ENCODE assay signal across 16 cellular contexts in genomic region chr9:130390371-130390770, GRCh38. TPM values are rescaled to one million over a fixed set of nuclear protein-coding genes. Genes with fewer than 3 reads are reported as not detected.
DNase-seq lines count a peak whose midpoint lies in the region; ATAC-seq, FAIRE-seq and TF ChIP-seq lines count a peak whose summit lies in the region.
"Had no signal": no experiment of that assay in that cellular context is flagged by ENCODE, and none has a peak within 500 bp of the region (broad histone marks: within the 10 kb centered on the region; RNA-seq: fewer than 3 reads in every experiment).

No MANE protein-coding gene starts in this region.

- 11% methylated on average over 6 of the region's 7 CpGs for WGBS in GM12878 (ENCODE audit: insufficient coverage, insufficient replicate concordance, low lambda C conversion rate, missing lambda C conversion rate)
- no CpG with 5 or more reads among the region's 7 CpGs for WGBS in neuronal stem cell (ENCODE audit: extremely low coverage in 2 of 2, insufficient read length in 2 of 2, insufficient replicate concordance in 1 of 2), 2 donors

- H4K8ac ChIP-seq in neuronal stem cell (ENCODE audit: low read depth, low read length), result no peak overlapping the region

- TF ChIP-seq EP300 in GM12878 (IDR thresholded peaks at IDR 0.05; ENCODE audit: borderline replicate concordance in 1 of 2, control insufficient read depth in 1 of 2, low read depth in 2 of 2, low read length in 2 of 2), result no peak

- no peak overlapping the region for H4K91ac ChIP-seq in neuronal stem cell (ENCODE audit: low read depth, low read length, poor library complexity)

- SMC1A ChIA-PET in GM12878 (lab: Charles Lee; ENCODE audit: uncharacterized antibody, unreplicated experiment), result no interaction called here

- intact Hi-C loops in GM12878 (cut with micrococcal nuclease; ENCODE audit: unreplicated experiment), result no loop called here

- no peak for ATAC-seq in GM12878
- no peak for ATAC-seq in foreskin keratinocyte
- ATAC-seq in HG02970 (IDR thresholded peaks at IDR 0.05; ENCODE audit: low FRiP score, unreplicated experiment), result no peak
- ATAC-seq: HepG2 had no signal

- H2AFZ ChIP-seq in GM12878 (ENCODE audit: control insufficient read depth, low read depth, low read length), result no peak overlapping the region
- H2AFZ ChIP-seq in neuronal stem cell (ENCODE audit: low read length), result no peak overlapping the region

- H3K4me3 ChIP-seq in H7 (ENCODE audit: insufficient read depth, low read depth, low read length) (no peak overlapping the region), GM12878 (no peak overlapping the region), neuronal stem cell (ENCODE audit: low read length in 2 of 2) (no peak overlapping the region)

- no peak for TF ChIP-seq RAD21 in GM12878 (IDR thresholded peaks at IDR 0.05; ENCODE audit: insufficient read depth, low read depth, low read length)

- DNase-seq in H7 (peak; percentile 89), GM12878 (ENCODE audit: low read depth, low spot score) (no peak), iPS-NIHi7 (ENCODE audit: extremely low spot score) (peak; percentile 63), neuronal stem cell (ENCODE audit: low spot score) (no peak), foreskin keratinocyte (no peak), NCI-H1417 (lab: John Stamatoyannopoulos, UW) (no peak)
- DNase-seq: C1 segment of cervical spinal cord; CD4-positive, alpha-beta T cell; DMS153; DMS79 treated with DMSO at 0.1 percent for 48 hours; EL; GDM1 had no signal

- H3K36me3 ChIP-seq in H7 (replicated peaks; ENCODE audit: control insufficient read depth, insufficient read depth, low read length), result no peaks in the 10 kb centered on the region
- H3K36me3 ChIP-seq in GM12878 (ENCODE audit: control insufficient read depth in 2 of 2, insufficient read depth in 2 of 2, low read length in 1 of 2), result no peaks in the 10 kb centered on the region
- no peaks in the 10 kb centered on the region for H3K36me3 ChIP-seq in neuronal stem cell (replicated peaks in 1 of 2; ENCODE audit: control insufficient read depth in 2 of 2, insufficient read depth in 2 of 2, low read length in 2 of 2)

- TF ChIP-seq POLR2A in GM12878 (IDR thresholded peaks at IDR 0.05; ENCODE audit: low read depth, low read length), result no peak

- CTCF ChIA-PET in GM12878 (lab: Yijun Ruan, JAX), result no interaction called here

- RAD21 ChIA-PET in GM12878 (lab: Charles Lee; ENCODE audit: unreplicated experiment), result no interaction called here

- H3K27ac ChIP-seq in GM12878 (ENCODE audit: control insufficient read depth, insufficient read depth) (no peak overlapping the region), neuronal stem cell (replicated peaks; ENCODE audit: low read length) (no peak overlapping the region), foreskin keratinocyte (no peak overlapping the region)

- POLR2A ChIA-PET in GM12878 (lab: Charles Lee), result no interaction called here

- H3K79me1 ChIP-seq in neuronal stem cell (ENCODE audit: low read depth, low read length), result no peaks in the 10 kb centered on the region

- no peak overlapping the region for H3K4me2 ChIP-seq in GM12878 (ENCODE audit: control insufficient read depth, insufficient read depth)
- H3K4me2 ChIP-seq in neuronal stem cell (ENCODE audit: insufficient read depth, low read length, poor library complexity, severe bottlenecking), result no peak overlapping the region

- no peak overlapping the region for H2BK12ac ChIP-seq in neuronal stem cell (ENCODE audit: low read length)

- H2BK120ac ChIP-seq in neuronal stem cell (ENCODE audit: low read depth, low read length), result no peak overlapping the region

- H3K27me3 ChIP-seq in H7 (ENCODE audit: control insufficient read depth, insufficient read depth, low read length), result no peaks in the 10 kb centered on the region
- no peaks in the 10 kb centered on the region for H3K27me3 ChIP-seq in GM12878 (replicated peaks in 1 of 2; ENCODE audit: control insufficient read depth in 2 of 2, insufficient read depth in 2 of 2, low read length in 1 of 2)
- peaks cover 0 to 20% (median 0%) of the 10 kb centered on the region in 3 experiments for H3K27me3 ChIP-seq in neuronal stem cell (ENCODE audit: control insufficient read depth in 3 of 3, insufficient read depth in 3 of 3, low read depth in 1 of 3, low read length in 3 of 3)
- H3K27me3 ChIP-seq in foreskin keratinocyte, result no peaks in the 10 kb centered on the region

- H3K23ac ChIP-seq in neuronal stem cell (ENCODE audit: low read depth, low read length, poor library complexity), result no peak overlapping the region

- in situ Hi-C loops in GM12878 (cut with MboI), result no loop called here

- H3K4me1 ChIP-seq in GM12878 (ENCODE audit: control insufficient read depth, insufficient read depth, low read length) (no peaks in the 10 kb centered on the region), neuronal stem cell (ENCODE audit: control insufficient read depth in 2 of 2, insufficient read depth in 1 of 2, low read depth in 1 of 2, low read length in 2 of 2) (peaks cover 0 to 11% of the 10 kb centered on the region in 2 donors), foreskin keratinocyte (no peaks in the 10 kb centered on the region)

- H2BK5ac ChIP-seq in neuronal stem cell (ENCODE audit: low read length), result no peak overlapping the region

- peak overlapping the region; percentile 82 for H2BK15ac ChIP-seq in neuronal stem cell (ENCODE audit: low read length)

- H3K9me3 ChIP-seq in GM12878 (replicated peaks; ENCODE audit: control insufficient read depth, insufficient read depth, low read length) (no peaks in the 10 kb centered on the region), neuronal stem cell (replicated peaks in 1 of 2; ENCODE audit: control insufficient read depth in 2 of 2, insufficient read depth in 1 of 2, low read depth in 1 of 2, low read length in 2 of 2) (no peaks in the 10 kb centered on the region)

- no peaks in the 10 kb centered on the region for H4K20me1 ChIP-seq in GM12878 (ENCODE audit: control insufficient read depth, insufficient read depth)

- TF ChIP-seq CTCF in GM12878 (IDR thresholded peaks at IDR 0.05 in 2 of 3, conservative IDR thresholded peaks at IDR 0.05 in 1 of 3; ENCODE audit: control insufficient read depth in 2 of 3, extremely low read depth in 1 of 3, insufficient read depth in 1 of 3, low read depth in 3 of 3, low read length in 3 of 3), result no peak
- TF ChIP-seq CTCF in foreskin keratinocyte (conservative IDR thresholded peaks at IDR 0.05), result no peak

- FAIRE-seq in GM12878 (lab: Jason Lieb, UNC), result no peak
- FAIRE-seq: A204.1, HepG2, HTR-8/SVneo had no signal

- H3K9ac ChIP-seq in GM12878 (ENCODE audit: control insufficient read depth, insufficient read depth, low read length), result no peak overlapping the region
- no peak overlapping the region for H3K9ac ChIP-seq in neuronal stem cell (ENCODE audit: low read depth, low read length, poor library complexity)

- no peak overlapping the region for H3K4ac ChIP-seq in neuronal stem cell (ENCODE audit: low read length)

- H3K18ac ChIP-seq in neuronal stem cell (ENCODE audit: low read length), result peak overlapping the region; percentile 94

- no TSS peak for BruUV-seq in GM12878 (replicated peaks; lab: Mats Ljungman, UMichigan)

- no peaks in the 10 kb centered on the region for H3K79me2 ChIP-seq in GM12878 (ENCODE audit: control insufficient read depth, insufficient read depth, low read length)

- peak overlapping the region; percentile 89 for H3K14ac ChIP-seq in neuronal stem cell (ENCODE audit: low read length)

- no peak overlapping the region for H2AK5ac ChIP-seq in neuronal stem cell (ENCODE audit: low read depth, low read length)

TF ChIP-seq in GM12878, 131 proteins besides CTCF, POLR2A, EP300 and RAD21 (continues in another document):
- TF ChIP-seq LARP7 (IDR thresholded peaks at IDR 0.05), result no peak
- TF ChIP-seq KAT2A (conservative IDR thresholded peaks at IDR 0.05; ENCODE audit: control insufficient read depth, low read depth, low read length), result no peak

RNA-seq across cellular contexts. Expression of gene ASS1, which starts 54.4 kb away (rescaled TPM):
- total RNA-seq in H7 (2014; rRNA removed; shearing (Covaris generic)), result 77.0 and 81.5 TPM in 2 replicates
- total RNA-seq in GM12878 (2013; cell fraction: nucleolus; rRNA removed), result not detected in 2 replicates
- total RNA-seq in GM12878 (2014; rRNA removed) (0.16 and 0.23 TPM in 2 replicates), GM12878 (2014; rRNA removed; fragmentation: Illumina TruSeq; extraction: Trizol) (0.27 TPM in 1 of 2 replicates, not detected in the other), GM12878 (2021) (0.28 and 0.58 TPM in 2 replicates), foreskin keratinocyte (40.8 and 62.6 TPM in 2 replicates)
- 0.52 TPM for polyA plus RNA-seq in GM12878 (2011; ENCODE audit: low read depth)
- polyA plus RNA-seq in GM12878 (2011; rRNA removed) (4.2 and 6.1 TPM in 2 replicates), GM12878 (2014; fragmentation: Illumina TruSeq; extraction: Trizol) (0.10 TPM in 1 of 2 replicates, not detected in the other), GM12878 (2014; fragmentation: Nextera tagmentation; extraction: Ambion mirVana) (not detected), GM12878 (2014; rRNA removed) (0.28 TPM in 1 of 2 replicates, not detected in the other), GM12878 (2016; fragmentation: Nextera tagmentation; extraction: Ambion mirVana) (under 1 TPM in 1 of 2 experiments, not detected in 1; 0.31 TPM), foreskin keratinocyte (40.9 and 66.4 TPM in 2 replicates)
- 5.2 and 6.1 TPM in 2 replicates for polyA plus RNA-seq in GM12878 (2011; cell fraction: cytosol; rRNA removed)
- 2.2 and 3.8 TPM in 2 replicates for polyA plus RNA-seq in GM12878 (2011; cell fraction: nucleus; rRNA removed)
- 0.89 and 2.0 TPM in 2 replicates for polyA plus RNA-seq in GM12878 (2012)
- 3.3 and 4.1 TPM in 2 replicates for polyA minus RNA-seq in GM12878 (2011; rRNA and poly(A)+ RNA removed)
- polyA minus RNA-seq in GM12878 (2011; cell fraction: cytosol; rRNA and poly(A)+ RNA removed), result 18.6 and 21.8 TPM in 2 replicates
- polyA minus RNA-seq in GM12878 (2011; cell fraction: nucleus; rRNA and poly(A)+ RNA removed), result 2.5 and 7.8 TPM in 2 replicates
- polyA plus RNA-seq in neuronal stem cell (2013, experiment 1 of 2), result 19.7 TPM
- polyA plus RNA-seq in neuronal stem cell (2013, experiment 2 of 2), result 19.8 TPM
- total RNA-seq: CD4-positive, alpha-beta T cell had no signal

Comparison
In these comparisons a context has a peak if more than half of its experiments do, and no peak if none do; other contexts are left out.
1. DNase-seq: peak in H7 (single experiment) and iPS-NIHi7 (single experiment); none in GM12878 (single experiment), neuronal stem cell (single experiment), foreskin keratinocyte (0 of 2) and NCI-H1417 (0 of 3).
2. RNA of gene ASS1, which starts 54.4 kb away (total RNA-seq): 77.0 to 81.5 TPM in H7 and 40.8 to 62.6 TPM in foreskin keratinocyte; 0.16 to 0.58 TPM in GM12878; every median in the first group is over 10 times any median in the second.